7 cellular contexts compared by ENCODE assay signal in the genomic region with DNA sequence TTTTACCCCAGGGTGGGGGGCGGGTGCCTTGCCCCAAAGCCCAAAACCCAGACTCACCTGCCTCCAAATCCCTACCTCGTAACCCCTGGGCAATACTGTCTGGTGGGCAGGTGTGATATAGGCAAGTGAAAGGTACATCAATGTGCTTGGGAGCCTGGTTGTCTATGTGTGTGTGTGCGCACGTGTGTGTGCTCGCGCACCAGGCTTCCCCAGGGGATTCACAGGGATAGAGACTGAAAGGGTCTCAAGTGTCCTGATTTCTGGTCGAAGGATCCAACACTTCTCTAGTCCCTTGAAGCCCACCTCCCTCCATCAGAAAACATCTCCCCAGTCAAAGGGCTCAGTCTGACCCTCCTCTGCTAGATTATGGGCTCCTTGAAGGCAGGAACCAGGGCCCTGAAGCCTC. TPM values are rescaled to one million over a fixed set of nuclear protein-coding genes. Genes with fewer than 3 reads are reported as not detected.
DNase-seq lines count a peak whose midpoint lies in the region; ATAC-seq and TF ChIP-seq lines count a peak whose summit lies in the region.

No MANE protein-coding gene starts in this region.

- ATAC-seq in HG03521 (IDR thresholded peaks at IDR 0.05; ENCODE audit: unreplicated experiment), result no peak

- dilution Hi-C loops in mammary epithelial cell (cut with HindIII; ENCODE audit: low sequenced_read_pairs), result no loop called here

- H3K9ac ChIP-seq in Loucy (ENCODE audit: low read depth, low read length, poor library complexity, severe bottlenecking) (peak overlapping the region; percentile 55), mammary epithelial cell (ENCODE audit: insufficient read depth, low read length) (no peak overlapping the region)

- no TSS peak for BruUV-seq in mammary epithelial cell (replicated peaks; lab: Mats Ljungman, UMichigan)

- H3K4me1 ChIP-seq in CD4-positive, alpha-beta memory T cell (ENCODE audit: insufficient read depth, low read length), result peaks cover 58% of the 10 kb centered on the region
- peaks cover 58% of the 10 kb centered on the region for H3K4me1 ChIP-seq in Loucy (ENCODE audit: insufficient read depth, low read length, poor library complexity, severe bottlenecking)
- peaks cover 27% of the 10 kb centered on the region for H3K4me1 ChIP-seq in mammary epithelial cell (ENCODE audit: insufficient read depth, low read length)
- peaks cover 44 to 55% of the 10 kb centered on the region in 2 experiments for H3K4me1 ChIP-seq in neutrophil (ENCODE audit: control insufficient read depth in 1 of 2, insufficient read depth in 1 of 2, low read depth in 1 of 2, low read length in 1 of 2)

- peaks cover 45 to 66% (median 57%) of the 10 kb centered on the region in 4 donors for H3K4me1 Mint-ChIP-seq in CD4-positive, alpha-beta memory T cell

- H2AFZ ChIP-seq in Loucy (ENCODE audit: low read length) (no peak overlapping the region; the same call in 1 of the 2 replicates), mammary epithelial cell (ENCODE audit: low read depth, low read length) (peak overlapping the region; percentile 50)

- H3K27ac ChIP-seq in CD4-positive, alpha-beta memory T cell (ENCODE audit: low read depth, low read length), result peak overlapping the region; percentile 48
- no peak overlapping the region for H3K27ac ChIP-seq in mammary epithelial cell (ENCODE audit: insufficient read depth, low read depth, low read length)
- peak overlapping the region; percentile 95 for H3K27ac ChIP-seq in neutrophil

- CTCF ChIA-PET in CD4-positive, alpha-beta memory T cell (lab: Charles Lee; ENCODE audit: partially characterized antibody), result interaction anchor here (0.6 to 13.0 kb wide), 15 partner anchors 8 to 398 kb away, joined by 3 to 294 read pairs (median 7); partner anchors contain the start of genes EPB41 and SRSF4
- CTCF ChIA-PET in mammary epithelial cell (lab: Charles Lee; ENCODE audit: low non-redundant PET), result interaction anchor here (0.5 to 0.9 kb wide), 4 partner anchors 68 to 317 kb away, joined by 3 to 28 read pairs (median 6); no protein-coding TSS in a partner anchor

- H3K4me3 ChIP-seq in CD4-positive, alpha-beta memory T cell (ENCODE audit: low read length in 2 of 2), result no peak overlapping the region
- peak overlapping the region; percentile 55 for H3K4me3 ChIP-seq in Loucy (ENCODE audit: low read length, poor library complexity, severe bottlenecking)
- no peak overlapping the region for H3K4me3 ChIP-seq in mammary epithelial cell (replicated peaks in 1 of 3; ENCODE audit: insufficient read depth in 1 of 3, low read depth in 2 of 3, low read length in 3 of 3)
- H3K4me3 ChIP-seq in neutrophil (ENCODE audit: low read depth in 1 of 2, low read length in 1 of 2), result no peak overlapping the region

- H3K4me3 Mint-ChIP-seq in CD4-positive, alpha-beta memory T cell, result peak overlapping the region in 4 of 8 donors; percentile 3 to 96 (median 36)

- no peaks in the 10 kb centered on the region for H3K36me3 ChIP-seq in CD4-positive, alpha-beta memory T cell (ENCODE audit: insufficient read depth, low read length)
- H3K36me3 ChIP-seq in Loucy (ENCODE audit: insufficient read depth, low read length) (no peaks in the 10 kb centered on the region), mammary epithelial cell (ENCODE audit: insufficient read depth, low read length) (no peaks in the 10 kb centered on the region), neutrophil (no peaks in the 10 kb centered on the region)

- peaks cover 0 to 7% of the 10 kb centered on the region in 2 donors for H3K36me3 Mint-ChIP-seq in CD4-positive, alpha-beta memory T cell

- no peak for TF ChIP-seq CTCF in Loucy (conservative IDR thresholded peaks at IDR 0.05; ENCODE audit: low read length)
- no peak for TF ChIP-seq CTCF in mammary epithelial cell (conservative IDR thresholded peaks at IDR 0.05 in 1 of 2, IDR thresholded peaks at IDR 0.05 in 1 of 2; ENCODE audit: extremely low read depth in 1 of 2, insufficient read depth in 1 of 2, low read depth in 1 of 2, low read length in 2 of 2)
- TF ChIP-seq CTCF in neutrophil (IDR thresholded peaks at IDR 0.05), result no peak

- H3K27me3 ChIP-seq in CD4-positive, alpha-beta memory T cell (ENCODE audit: insufficient read depth, low read length), result no peaks in the 10 kb centered on the region
- H3K27me3 ChIP-seq in Loucy (ENCODE audit: insufficient read depth, low read length, poor library complexity, severe bottlenecking) (no peaks in the 10 kb centered on the region), mammary epithelial cell (ENCODE audit: insufficient read depth, low read length) (no peaks in the 10 kb centered on the region), neutrophil (no peaks in the 10 kb centered on the region)

- peaks cover 11% of the 10 kb centered on the region; the same call in 1 of the 2 replicates for H3K79me2 ChIP-seq in Loucy (ENCODE audit: insufficient read depth, low read length)
- H3K79me2 ChIP-seq in mammary epithelial cell (ENCODE audit: insufficient read depth, low read length), result peaks cover 19% of the 10 kb centered on the region

- H3K4me2 ChIP-seq in Loucy (ENCODE audit: low read depth, low read length, poor library complexity, severe bottlenecking), result peak overlapping the region; percentile 82
- H3K4me2 ChIP-seq in mammary epithelial cell (ENCODE audit: insufficient read depth, low read depth, low read length), result no peak overlapping the region

- H3K27ac Mint-ChIP-seq in CD4-positive, alpha-beta memory T cell, result peak overlapping the region; percentile 94 to 100 (median 98)

- H3K9me3 ChIP-seq in CD4-positive, alpha-beta memory T cell (ENCODE audit: control insufficient read depth in 1 of 2, low read length in 2 of 2), result no peaks in the 10 kb centered on the region
- H3K9me3 ChIP-seq in Loucy (ENCODE audit: insufficient read depth, low read depth, low read length) (no peaks in the 10 kb centered on the region), mammary epithelial cell (replicated peaks; ENCODE audit: insufficient read depth, low read length) (no peaks in the 10 kb centered on the region), neutrophil (no peaks in the 10 kb centered on the region)

- DNase-seq in CD4-positive, alpha-beta memory T cell, result peak in 1 of 5 donors; percentile 50
- no peak for DNase-seq in mammary epithelial cell
- DNase-seq in kidney tubule cell (ENCODE audit: low spot score), result no peak
- no peak for DNase-seq in NCI-H2227 treated with DMSO at 0.1 percent for 48 hours (lab: John Stamatoyannopoulos, UW)

- H3K9me3 Mint-ChIP-seq in CD4-positive, alpha-beta memory T cell, result peaks cover 0 to 5% (median 0%) of the 10 kb centered on the region in 8 donors

- intact Hi-C loops in CD4-positive, alpha-beta memory T cell (cut with micrococcal nuclease), result loop anchor here (1.0 to 5.0 kb wide), 5 partner anchors 41 to 378 kb away; partner anchors contain the start of genes RCC1, SRSF4 and YTHDF2
- intact Hi-C loops in mammary epithelial cell (cut with micrococcal nuclease), result loop anchor here (5.0 kb wide), 1 partner anchor 297 kb away; the partner anchor contains the start of gene SRSF4

- H3K9me2 ChIP-seq in Loucy (replicated peaks; ENCODE audit: low read depth, low read length), result no peaks in the 10 kb centered on the region

- WGBS in mammary epithelial cell (ENCODE audit: low coverage, missing lambda C conversion rate), result 94% methylated on average over 7 of the region's 7 CpGs

- peaks cover 5% of the 10 kb centered on the region; the same call in 1 of the 2 replicates for H3F3A ChIP-seq in Loucy (ENCODE audit: low read depth)

- POLR2A ChIA-PET in CD4-positive, alpha-beta memory T cell (lab: Charles Lee; ENCODE audit: partially characterized antibody), result interaction anchor here (0.6 to 2.9 kb wide), 25 partner anchors 12 to 639 kb away, joined by 3 to 33 read pairs (median 4); partner anchors contain the start of genes EPB41, MED18, RCC1 and SRSF4

- H3K27me3 Mint-ChIP-seq in CD4-positive, alpha-beta memory T cell, result peaks cover 0 to 4% of the 10 kb centered on the region in 2 donors

- in situ Hi-C loops in mammary epithelial cell (cut with MboI; ENCODE audit: low sequenced_read_pairs in 2 of 2), result loop anchor here (10.0 to 25.0 kb wide), 2 partner anchors 223 to 309 kb away; partner anchors contain the start of gene GMEB1 (in 1 of the 2)

- H4K20me1 ChIP-seq in Loucy (ENCODE audit: insufficient read depth, low read length, poor library complexity, severe bottlenecking) (no peaks in the 10 kb centered on the region), mammary epithelial cell (ENCODE audit: insufficient read depth, low read length) (no peaks in the 10 kb centered on the region)

RNA-seq across cellular contexts. Expression of gene EPB41, which starts 28.9 kb away (rescaled TPM):
- total RNA-seq in CD4-positive, alpha-beta memory T cell, result 100 to 1,000 TPM; 320 to 321 TPM
- 100 to 1,000 TPM in 1 of 2 donors, 10 to 100 TPM in 1; 56.1 to 106 TPM for polyA plus RNA-seq in CD4-positive, alpha-beta memory T cell
- 10 to 100 TPM; 20.6 to 23.7 TPM for total RNA-seq in mammary epithelial cell
- polyA plus RNA-seq in mammary epithelial cell, result 9.6 TPM
- polyA minus RNA-seq in mammary epithelial cell, result 27.8 TPM

Comparison
In these comparisons a context has a peak if more than half of its experiments do, and no peak if none do; other contexts are left out.
1. RNA of gene EPB41, which starts 28.9 kb away (total RNA-seq): 320 to 321 TPM in CD4-positive, alpha-beta memory T cell; 20.6 to 23.7 TPM in mammary epithelial cell; every median in the first group is over 10 times any median in the second.